Comparison of ENCODE assay signal across 8 cellular contexts in the genomic region with DNA sequence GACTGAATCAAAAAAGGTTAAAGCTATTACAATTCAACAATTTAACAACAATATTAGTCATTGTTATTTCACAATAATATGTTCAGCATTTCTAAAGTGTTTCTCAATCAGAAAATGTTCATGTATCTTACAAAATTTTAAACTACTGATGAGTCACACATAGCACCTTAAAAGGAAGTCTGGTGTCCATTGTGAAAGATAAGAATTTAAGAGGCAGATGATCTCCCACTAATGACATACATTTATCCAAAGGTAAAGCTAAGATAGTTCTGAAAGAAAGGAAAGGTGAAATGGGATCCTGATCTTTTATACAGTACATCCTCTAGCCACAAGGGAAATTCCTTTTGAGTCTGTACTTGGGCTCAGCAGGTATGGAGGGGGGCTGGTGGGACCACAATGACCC.
DNase-seq lines count a peak whose midpoint lies in the region; ATAC-seq and FAIRE-seq lines count a peak whose summit lies in the region.

No MANE protein-coding gene starts in this region.

- H3K27me3 ChIP-seq in skeletal muscle satellite cell (ENCODE audit: control insufficient read depth, insufficient read depth, low read length), result no peaks in the 10 kb centered on the region

- H3K4me3 ChIP-seq in skeletal muscle satellite cell (ENCODE audit: low read length), result peak overlapping the region; percentile 10

- no peaks in the 10 kb centered on the region for H3K9me3 Mint-ChIP-seq in activated CD8-positive, alpha-beta T cell treated with anti-CD3 and anti-CD28 coated beads, Interleukin-2, amount 10 ng/mL, durations not matched to agents 7 days and 5 days (ENCODE audit: insufficient read depth)

- ATAC-seq in HG02852 (IDR thresholded peaks at IDR 0.05; ENCODE audit: unreplicated experiment), result no peak
- ATAC-seq in activated CD8-positive, alpha-beta T cell treated with anti-CD3 and anti-CD28 coated beads, Interleukin-2, amount 10 ng/mL, durations not matched to agents 7 days and 5 days, result no peak

- peaks cover 29% of the 10 kb centered on the region for H3K36me3 Mint-ChIP-seq in activated CD8-positive, alpha-beta T cell treated with anti-CD3 and anti-CD28 coated beads, Interleukin-2, amount 10 ng/mL, durations not matched to agents 7 days and 5 days (ENCODE audit: low read depth)

- no peak overlapping the region for H3K27ac Mint-ChIP-seq in activated CD8-positive, alpha-beta T cell treated with anti-CD3 and anti-CD28 coated beads, Interleukin-2, amount 10 ng/mL, durations not matched to agents 7 days and 5 days

- H3K4me3 Mint-ChIP-seq in activated CD8-positive, alpha-beta T cell treated with anti-CD3 and anti-CD28 coated beads, Interleukin-2, amount 10 ng/mL, durations not matched to agents 7 days and 5 days, result no peak overlapping the region

- DNase-seq in GM04503 (ENCODE audit: low read depth) (peak; percentile 81), SIG-M5 treated with dmso at 0.1 percent for 504 hours (lab: John Stamatoyannopoulos, UW; ENCODE audit: unreplicated experiment) (peak; percentile 91), fibroblast of peridontal ligament (ENCODE audit: extremely low read depth) (peak; percentile 88), RCC 7860 (ENCODE audit: low spot score) (no peak)
- no peak for DNase-seq in activated CD8-positive, alpha-beta T cell treated with anti-CD3 and anti-CD28 coated beads, Interleukin-2, amount 10 ng/mL, durations not matched to agents 7 days and 5 days
- no peak for DNase-seq in stimulated activated CD4-positive, alpha-beta T cell treated with anti-CD3 and anti-CD28 coated beads, Interleukin-4, amount 100 ng/mL, for 24 hours

- peak overlapping the region; percentile 49 for H3K4me2 ChIP-seq in skeletal muscle satellite cell (ENCODE audit: low read length)

- POLR2A ChIA-PET in activated CD8-positive, alpha-beta T cell treated with anti-CD3 and anti-CD28 coated beads, Interleukin-2, amount 10 ng/mL, durations not matched to agents 7 days and 5 days (lab: Charles Lee), result no interaction called here

- no peak overlapping the region for H3K9ac ChIP-seq in skeletal muscle satellite cell (ENCODE audit: low read depth, low read length)

- H3K9me3 ChIP-seq in skeletal muscle satellite cell (replicated peaks; ENCODE audit: low read length), result no peaks in the 10 kb centered on the region

- no peaks in the 10 kb centered on the region for H3K27me3 Mint-ChIP-seq in activated CD8-positive, alpha-beta T cell treated with anti-CD3 and anti-CD28 coated beads, Interleukin-2, amount 10 ng/mL, durations not matched to agents 7 days and 5 days (ENCODE audit: low read depth)

- H3K36me3 ChIP-seq in skeletal muscle satellite cell (ENCODE audit: insufficient read depth, low read length), result no peaks in the 10 kb centered on the region

- peaks cover 80% of the 10 kb centered on the region for H3K4me1 Mint-ChIP-seq in activated CD8-positive, alpha-beta T cell treated with anti-CD3 and anti-CD28 coated beads, Interleukin-2, amount 10 ng/mL, durations not matched to agents 7 days and 5 days (ENCODE audit: low read depth)

- CTCF ChIA-PET in activated CD8-positive, alpha-beta T cell treated with anti-CD3 and anti-CD28 coated beads, Interleukin-2, amount 10 ng/mL, durations not matched to agents 7 days and 5 days (lab: Charles Lee), result interaction anchor here (3.8 kb wide), 1 partner anchor 79 kb away, joined by 18 read pairs; the partner anchor contains the start of gene MAML2

- peaks cover 70% of the 10 kb centered on the region for H3K4me1 ChIP-seq in skeletal muscle satellite cell (ENCODE audit: control insufficient read depth, insufficient read depth, low read length)

- no peak for FAIRE-seq in RCC 7860 (lab: Jason Lieb, UNC)

Comparison
In these comparisons a context has a peak if more than half of its experiments do, and no peak if none do; other contexts are left out.
1. DNase-seq: peak in GM04503 (single experiment), SIG-M5 treated with dmso at 0.1 percent for 504 hours (single experiment) and fibroblast of peridontal ligament (single experiment); none in RCC 7860 (single experiment), activated CD8-positive, alpha-beta T cell treated with anti-CD3 and anti-CD28 coated beads, Interleukin-2, amount 10 ng/mL, durations not matched to agents 7 days and 5 days (single experiment) and stimulated activated CD4-positive, alpha-beta T cell treated with anti-CD3 and anti-CD28 coated beads, Interleukin-4, amount 100 ng/mL, for 24 hours (single experiment).